In the genomic region with DNA sequence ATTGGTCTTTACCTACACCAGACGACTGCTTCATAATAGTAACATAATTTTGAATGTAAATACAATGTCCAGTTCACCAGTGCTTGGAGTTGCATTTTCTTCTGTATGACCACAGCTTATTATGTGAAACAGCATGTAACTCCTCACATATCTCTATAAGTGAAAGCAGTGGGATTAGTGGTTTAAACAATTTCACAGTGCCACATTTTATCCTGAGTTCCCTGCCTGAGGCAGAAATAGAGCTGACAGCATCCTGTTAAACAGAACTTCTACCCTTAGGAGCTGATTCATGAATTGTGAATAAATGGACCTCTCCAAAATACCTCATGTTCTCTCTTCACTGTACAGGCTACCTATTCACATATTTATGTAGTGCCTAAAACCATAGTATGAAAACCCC, we compare ENCODE assay signal across 26 cellular contexts.
"Had no signal": no experiment of that assay in that cellular context is flagged by ENCODE, and none has a peak within 500 bp of the region (broad histone marks: within the 10 kb centered on the region; RNA-seq: fewer than 3 reads in every experiment).

No MANE protein-coding gene starts in this region.

- H3K9me3 ChIP-seq: mucosa of descending colon had no signal

- H3K27ac ChIP-seq: ascending aorta, heart left ventricle, skin epidermis, thoracic aorta, VCaP had no signal

- H3K36me3 ChIP-seq: ascending aorta, heart left ventricle, thoracic aorta had no signal

- H3K4me1 ChIP-seq: ascending aorta, heart left ventricle had no signal

- DNase-seq: activated CD4-positive, alpha-beta T cell treated with anti-CD3 and anti-CD28 coated beads for 4 hours; activated CD4-positive, alpha-beta T cell treated with anti-CD3 and anti-CD28 coated beads, Interleukin-2, amount 50 U/mL, for 4 hours; activated naive CD4-positive, alpha-beta T cell; activated T-cell treated with anti-CD3 and anti-CD28 coated beads for 4 hours; activated T-cell treated with anti-CD3 and anti-CD28 coated beads, Interleukin-2, amount 50 U/mL, for 72 hours; caudate nucleus; cortex of kidney; foreskin fibroblast; heart left ventricle; kidney glomerular epithelial cell; mucosa of descending colon; retina; stimulated activated CD4-positive, alpha-beta T cell treated with anti-CD3 and anti-CD28 coated beads, Interleukin-12 subunit alpha, Interleukin-12 subunit beta, amount 100 ng/mL, for 4 hours; stimulated activated CD4-positive, alpha-beta T cell treated with anti-CD3 and anti-CD28 coated beads, Interleukin-4, amount 100 ng/mL, for 1 hour; T-helper 1 cell; trophoblast cell had no signal

- H3K4me3 ChIP-seq: ascending aorta, heart left ventricle, lung, mucosa of descending colon, skin epidermis, thoracic aorta had no signal

- H3K27me3 ChIP-seq: ascending aorta, heart left ventricle had no signal

- ATAC-seq: activated naive CD4-positive, alpha-beta T cell treated with anti-CD3 and anti-CD28 coated beads, Interleukin-2, amount 50 U/mL, for 72 hours; activated T-cell treated with anti-CD3 and anti-CD28 coated beads, Interleukin-2, amount 50 U/mL, for 72 hours; heart left ventricle; left lobe of liver; mucosa of descending colon; natural killer cell treated with Interleukin-12 subunit alpha and Interleukin-12 subunit beta and Interleukin-15 and Interleukin-18, amount 100 ng/mL, for 72 hours; sciatic nerve; stimulated activated effector memory CD8-positive, alpha-beta T cell treated with anti-CD3 and anti-CD28 coated beads, Interleukin-12 subunit alpha, Interleukin-12 subunit beta, amount 100 ng/mL, for 72 hours had no signal
